ENCODE assay signal across 15 cellular contexts in the genomic region with DNA sequence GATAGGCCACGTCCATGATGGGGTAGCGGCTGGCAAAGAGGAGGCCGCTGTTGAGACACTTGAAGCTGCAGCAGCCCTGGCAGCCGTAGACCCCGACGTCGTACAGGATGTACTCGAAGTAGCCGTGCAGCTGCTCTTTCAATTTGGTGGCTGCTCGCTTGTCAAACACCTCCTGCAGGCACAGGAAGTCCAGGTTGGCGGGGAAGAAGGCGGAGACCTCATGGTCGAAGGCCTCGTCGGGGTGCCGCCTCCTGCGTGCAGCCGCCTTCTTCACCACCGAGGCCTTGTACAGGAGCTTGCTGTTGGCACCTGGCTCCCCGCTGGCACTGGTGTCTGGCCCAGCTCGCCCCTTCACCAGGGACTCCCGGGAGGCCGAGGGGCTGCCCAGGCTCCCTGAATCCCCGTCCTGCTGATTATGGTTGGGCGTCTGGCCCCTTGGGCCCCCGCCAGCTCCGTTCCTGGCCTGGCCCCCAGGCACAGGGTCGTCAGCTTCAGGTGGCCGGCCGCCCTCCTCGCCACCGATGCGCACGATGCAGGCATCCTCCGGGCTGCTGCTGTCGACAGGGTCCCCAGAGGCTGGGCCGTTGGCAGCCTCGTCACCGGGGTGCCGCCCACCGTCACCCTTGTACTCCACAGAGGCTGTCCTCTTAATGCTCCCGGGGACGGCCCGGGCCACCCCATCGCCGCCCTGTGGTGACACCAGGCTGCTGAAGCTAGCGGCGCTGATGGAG.
A peak's percentile ranks its signal among the peaks of the same experiment; 100 is the strongest.
DNase-seq lines count a peak whose midpoint lies in the region; ATAC-seq and TF ChIP-seq lines count a peak whose summit lies in the region.
"Had no signal": no experiment of that assay in that cellular context is flagged by ENCODE, and none has a peak within 500 bp of the region (broad histone marks: within the 10 kb centered on the region; RNA-seq: fewer than 3 reads in every experiment).

No MANE protein-coding gene starts in this region.

- no peaks in the 10 kb centered on the region for H3K36me3 ChIP-seq in gastroesophageal sphincter
- H3K36me3 ChIP-seq: heart left ventricle, left ventricle myocardium inferior, ovary had no signal

- peaks cover 27% of the 10 kb centered on the region for H3K27me3 ChIP-seq in gastroesophageal sphincter
- H3K27me3 ChIP-seq: ovary had no signal

- H3K27ac ChIP-seq in gastroesophageal sphincter, result no peak overlapping the region
- H3K27ac ChIP-seq: heart left ventricle, left ventricle myocardium inferior, ovary had no signal

- H3K4me3 ChIP-seq in gastroesophageal sphincter, result no peak overlapping the region
- H3K4me3 ChIP-seq: heart left ventricle, left ventricle myocardium inferior, ovary had no signal

- TF ChIP-seq POLR2A in gastroesophageal sphincter (IDR thresholded peaks at IDR 0.05), result peak in 1 of 2 donors; percentile 12

- peaks cover 56% of the 10 kb centered on the region for H3K27me3 Mint-ChIP-seq in T-helper 1 cell treated with Interleukin-12 subunit alpha and Interleukin-12 subunit beta and Interleukin-4 antibody, amounts not matched to agents 30 μg/mL and 1 μg/mL, for 36 hours (ENCODE audit: low read depth)
- peaks cover 39% of the 10 kb centered on the region for H3K27me3 Mint-ChIP-seq in activated naive CD8-positive, alpha-beta T cell treated with anti-CD3 and anti-CD28 coated beads for 36 hours

- 80 to 83% methylated on average over 1 to 6 of the region's 48 CpGs for WGBS in gastroesophageal sphincter (ENCODE audit: low coverage in 1 of 2), 2 donors

- no peak overlapping the region for H3K27ac Mint-ChIP-seq in T-helper 1 cell treated with Interleukin-12 subunit alpha and Interleukin-12 subunit beta and Interleukin-4 antibody, amounts not matched to agents 30 μg/mL and 1 μg/mL, for 36 hours
- no peak overlapping the region for H3K27ac Mint-ChIP-seq in activated naive CD8-positive, alpha-beta T cell treated with anti-CD3 and anti-CD28 coated beads for 36 hours
- H3K27ac Mint-ChIP-seq: stimulated activated naive CD8-positive, alpha-beta T cell treated with anti-CD3 and anti-CD28 coated beads, Interleukin-15, Interleukin-2, amounts not matched to agents 100 ng/mL and 50 ng/mL, for 24 hours had no signal

- ATAC-seq in gastroesophageal sphincter (no peak), HG02973 (IDR thresholded peaks at IDR 0.05; ENCODE audit: unreplicated experiment) (no peak)
- ATAC-seq: heart left ventricle had no signal

- no peaks in the 10 kb centered on the region for H3K9me3 ChIP-seq in gastroesophageal sphincter
- H3K9me3 ChIP-seq: heart left ventricle, left ventricle myocardium inferior, ovary had no signal

- TF ChIP-seq CTCF in gastroesophageal sphincter (IDR thresholded peaks at IDR 0.05), result no peak

- H3K36me3 Mint-ChIP-seq in T-helper 1 cell treated with Interleukin-12 subunit alpha and Interleukin-12 subunit beta and Interleukin-4 antibody, amounts not matched to agents 30 μg/mL and 1 μg/mL, for 36 hours (ENCODE audit: low read depth), result peaks cover 4% of the 10 kb centered on the region
- H3K36me3 Mint-ChIP-seq in activated naive CD8-positive, alpha-beta T cell treated with anti-CD3 and anti-CD28 coated beads for 36 hours, result no peaks in the 10 kb centered on the region

- peak; percentile 36 for DNase-seq in stimulated activated CD4-positive, alpha-beta T cell treated with anti-CD3 and anti-CD28 coated beads, Interleukin-15, amount 100 ng/mL, for 24 hours
- DNase-seq in stimulated activated CD4-positive, alpha-beta T cell treated with anti-CD3 and anti-CD28 coated beads, Interleukin-1b, Interleukin-23, amount 100 ng/mL, for 48 hours, result no peak
- DNase-seq in activated naive CD8-positive, alpha-beta T cell treated with anti-CD3 and anti-CD28 coated beads for 36 hours, result peak; percentile 49
- DNase-seq in stimulated activated naive CD4-positive, alpha-beta T cell treated with Interleukin-2 at 50 U/mL for 16 hours (lab: John Stamatoyannopoulos, UW), result peak; percentile 10
- DNase-seq in GDM1 (lab: John Stamatoyannopoulos, UW), result no peak
- DNase-seq: left ventricle myocardium inferior, MV-4-11, ovary, SW 1271 had no signal

- no peak for TF ChIP-seq EP300 in gastroesophageal sphincter (IDR thresholded peaks at IDR 0.05)

- peak overlapping the region; percentile 18 for H3K4me3 Mint-ChIP-seq in T-helper 1 cell treated with Interleukin-12 subunit alpha and Interleukin-12 subunit beta and Interleukin-4 antibody, amounts not matched to agents 30 μg/mL and 1 μg/mL, for 36 hours
- no peak overlapping the region for H3K4me3 Mint-ChIP-seq in activated naive CD8-positive, alpha-beta T cell treated with anti-CD3 and anti-CD28 coated beads for 36 hours
- H3K4me3 Mint-ChIP-seq: brain; stimulated activated naive CD8-positive, alpha-beta T cell treated with anti-CD3 and anti-CD28 coated beads, Interleukin-15, Interleukin-2, amounts not matched to agents 100 ng/mL and 50 ng/mL, for 24 hours had no signal

- no peaks in the 10 kb centered on the region for H3K4me1 ChIP-seq in gastroesophageal sphincter
- H3K4me1 ChIP-seq: left ventricle myocardium inferior had no signal

- H3K4me1 Mint-ChIP-seq in T-helper 1 cell treated with Interleukin-12 subunit alpha and Interleukin-12 subunit beta and Interleukin-4 antibody, amounts not matched to agents 30 μg/mL and 1 μg/mL, for 36 hours (ENCODE audit: low read depth), result peaks cover 35% of the 10 kb centered on the region
- H3K4me1 Mint-ChIP-seq in activated naive CD8-positive, alpha-beta T cell treated with anti-CD3 and anti-CD28 coated beads for 36 hours, result peaks cover 34% of the 10 kb centered on the region

- H3K9me3 Mint-ChIP-seq in T-helper 1 cell treated with Interleukin-12 subunit alpha and Interleukin-12 subunit beta and Interleukin-4 antibody, amounts not matched to agents 30 μg/mL and 1 μg/mL, for 36 hours, result no peaks in the 10 kb centered on the region
- no peaks in the 10 kb centered on the region for H3K9me3 Mint-ChIP-seq in activated naive CD8-positive, alpha-beta T cell treated with anti-CD3 and anti-CD28 coated beads for 36 hours
- H3K9me3 Mint-ChIP-seq: stimulated activated naive CD8-positive, alpha-beta T cell treated with anti-CD3 and anti-CD28 coated beads, Interleukin-15, Interleukin-2, amounts not matched to agents 100 ng/mL and 50 ng/mL, for 24 hours had no signal

Comparison
In these comparisons a context has a peak if more than half of its experiments do, and no peak if none do; other contexts are left out.
1. DNase-seq: peak in stimulated activated CD4-positive, alpha-beta T cell treated with anti-CD3 and anti-CD28 coated beads, Interleukin-15, amount 100 ng/mL, for 24 hours (single experiment), activated naive CD8-positive, alpha-beta T cell treated with anti-CD3 and anti-CD28 coated beads for 36 hours (single experiment) and stimulated activated naive CD4-positive, alpha-beta T cell treated with Interleukin-2 at 50 U/mL for 16 hours (single experiment); none in stimulated activated CD4-positive, alpha-beta T cell treated with anti-CD3 and anti-CD28 coated beads, Interleukin-1b, Interleukin-23, amount 100 ng/mL, for 48 hours (single experiment) and GDM1 (single experiment).